14 cellular contexts compared by ENCODE assay signal in the genomic region with DNA sequence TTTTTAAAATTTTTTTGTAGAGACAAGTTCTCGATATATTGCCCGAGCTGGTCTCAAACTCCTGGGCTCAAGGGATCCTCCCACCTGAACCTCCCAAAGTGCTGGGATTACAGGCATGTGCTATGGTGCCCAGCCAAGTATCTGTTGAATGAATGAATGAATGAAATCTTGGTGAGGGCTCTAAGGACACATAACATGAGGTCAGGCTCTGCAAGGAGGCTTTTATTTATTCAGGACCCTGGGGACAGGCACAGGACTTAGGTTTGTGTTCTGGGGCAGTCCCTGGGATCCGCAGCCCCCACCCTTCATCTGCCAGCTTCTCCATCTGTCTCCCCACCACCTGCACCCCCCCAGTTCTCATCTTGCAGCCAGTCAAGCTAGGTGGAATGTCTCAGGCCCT. TPM values are rescaled to one million over a fixed set of nuclear protein-coding genes. Genes with fewer than 3 reads are reported as not detected.
DNase-seq lines count a peak whose midpoint lies in the region; ATAC-seq, FAIRE-seq and TF ChIP-seq lines count a peak whose summit lies in the region.
"Had no signal": no experiment of that assay in that cellular context is flagged by ENCODE, and none has a peak within 500 bp of the region (broad histone marks: within the 10 kb centered on the region; RNA-seq: fewer than 3 reads in every experiment).

No MANE protein-coding gene starts in this region.

- H3K4me3 Mint-ChIP-seq in activated CD4-positive, alpha-beta T cell treated with anti-CD3 and anti-CD28 coated beads for 36 hours, result peak overlapping the region; percentile 73
- H3K4me3 Mint-ChIP-seq in stimulated activated memory B cell treated with anti-CD40 and anti-IgM and Interleukin-4, amounts not matched to agents 10 μg/mL and 1 μg/mL and 100 μg/mL, for 72 hours, result peak overlapping the region; percentile 89

- no peaks in the 10 kb centered on the region for H3K9me3 Mint-ChIP-seq in activated CD4-positive, alpha-beta T cell treated with anti-CD3 and anti-CD28 coated beads for 36 hours (ENCODE audit: low read depth)
- no peaks in the 10 kb centered on the region for H3K9me3 Mint-ChIP-seq in stimulated activated memory B cell treated with anti-CD40 and anti-IgM and Interleukin-4, amounts not matched to agents 10 μg/mL and 1 μg/mL and 100 μg/mL, for 72 hours

- peaks cover 38% of the 10 kb centered on the region for H3K36me3 Mint-ChIP-seq in activated CD4-positive, alpha-beta T cell treated with anti-CD3 and anti-CD28 coated beads for 36 hours (ENCODE audit: low read depth)
- peaks cover 55% of the 10 kb centered on the region for H3K36me3 Mint-ChIP-seq in stimulated activated memory B cell treated with anti-CD40 and anti-IgM and Interleukin-4, amounts not matched to agents 10 μg/mL and 1 μg/mL and 100 μg/mL, for 72 hours

- intact Hi-C loops in activated CD4-positive, alpha-beta T cell treated with anti-CD3 and anti-CD28 coated beads for 36 hours (cut with DNase I, micrococcal nuclease), result loop anchor here in 1 of 2 experiments (5.0 kb wide), 1 partner anchor 167 kb away; a partner anchor contains a TSS
- intact Hi-C loops in OCI-LY7 (cut with micrococcal nuclease; ENCODE audit: unreplicated experiment), result no loop called here
- intact Hi-C loops in esophagus squamous epithelium (cut with DNase I), result loop anchor here (5.0 kb wide), 1 partner anchor 42 kb away; a partner anchor contains a TSS

- no peaks in the 10 kb centered on the region for H3K79me2 ChIP-seq in OCI-LY7 (ENCODE audit: insufficient read depth, low read depth, low read length)

- CTCF ChIA-PET in activated CD4-positive, alpha-beta T cell treated with anti-CD3 and anti-CD28 coated beads for 36 hours (lab: Charles Lee), result interaction anchor here (0.6 to 14.4 kb wide), 9 partner anchors 8 to 114 kb away, joined by 3 to 206 read pairs (median 4); a partner anchor contains a TSS
- CTCF ChIA-PET in OCI-LY7 (lab: Charles Lee; ENCODE audit: unreplicated experiment), result interaction anchor here (0.6 kb wide), 1 partner anchor 39 kb away, joined by 3 read pairs; no protein-coding TSS in a partner anchor

- peaks cover 58% of the 10 kb centered on the region for H3K4me1 ChIP-seq in OCI-LY7 (ENCODE audit: insufficient read depth, low read length, poor library complexity, severe bottlenecking)
- peaks cover 24 to 81% (median 45%) of the 10 kb centered on the region in 3 donors for H3K4me1 ChIP-seq in esophagus squamous epithelium

- no peak for TF ChIP-seq POLR2A in esophagus squamous epithelium (IDR thresholded peaks at IDR 0.05)
- TF ChIP-seq POLR2A in GM12892 (IDR thresholded peaks at IDR 0.05; ENCODE audit: low read depth, low read length), result no peak

- H3K9me3 ChIP-seq in OCI-LY7 (ENCODE audit: low read length) (no peaks in the 10 kb centered on the region), esophagus squamous epithelium (no peaks in the 10 kb centered on the region)
- H3K9me3 ChIP-seq: A549, thyroid gland had no signal

- peak overlapping the region; percentile 94 for H3K27ac Mint-ChIP-seq in activated CD4-positive, alpha-beta T cell treated with anti-CD3 and anti-CD28 coated beads for 36 hours
- H3K27ac Mint-ChIP-seq in stimulated activated memory B cell treated with anti-CD40 and anti-IgM and Interleukin-4, amounts not matched to agents 10 μg/mL and 1 μg/mL and 100 μg/mL, for 72 hours, result peak overlapping the region; percentile 95

- peak overlapping the region; percentile 69 for H3K4me2 ChIP-seq in OCI-LY7 (ENCODE audit: low read length)
- H3K4me2 ChIP-seq: A549 had no signal

- in situ Hi-C loops in brain microvascular endothelial cell (cut with HindIII; ENCODE audit: low pct_ligation_motif_present, low sequenced_read_pairs), result no loop called here

- H3K4me3 ChIP-seq in OCI-LY7 (ENCODE audit: low read depth, low read length, poor library complexity, severe bottlenecking), result no peak overlapping the region
- H3K4me3 ChIP-seq in esophagus squamous epithelium, result no peak overlapping the region
- no peak overlapping the region for H3K4me3 ChIP-seq in brain microvascular endothelial cell (ENCODE audit: low read depth, low read length)
- H3K4me3 ChIP-seq: A549, thyroid gland had no signal

- TF ChIP-seq CTCF in OCI-LY7 (conservative IDR thresholded peaks at IDR 0.05; ENCODE audit: low read length), result no peak
- TF ChIP-seq CTCF in esophagus squamous epithelium (IDR thresholded peaks at IDR 0.05), result no peak
- no peak for TF ChIP-seq CTCF in brain microvascular endothelial cell (IDR thresholded peaks at IDR 0.05; ENCODE audit: low read depth, low read length, missing control alignments)

- H3K27ac ChIP-seq in OCI-LY7 (ENCODE audit: low read depth, low read length, poor library complexity, severe bottlenecking), result peak overlapping the region; percentile 49
- peak overlapping the region in 3 of 4 donors; percentile 63 to 73 (median 69) for H3K27ac ChIP-seq in esophagus squamous epithelium
- no peak overlapping the region for H3K27ac ChIP-seq in brain microvascular endothelial cell
- H3K27ac ChIP-seq: A549 had no signal

- BruUV-seq in OCI-LY7 (replicated peaks; lab: Mats Ljungman, UMichigan), result no TSS peak

- H3K36me3 ChIP-seq in OCI-LY7 (ENCODE audit: insufficient read depth, low read length) (no peaks in the 10 kb centered on the region), esophagus squamous epithelium (no peaks in the 10 kb centered on the region), brain microvascular endothelial cell (replicated peaks) (no peaks in the 10 kb centered on the region)
- H3K36me3 ChIP-seq: thyroid gland had no signal

- no peaks in the 10 kb centered on the region for H4K20me1 ChIP-seq in OCI-LY7 (ENCODE audit: insufficient read depth, low read length)

- DNase-seq in activated CD4-positive, alpha-beta T cell treated with anti-CD3 and anti-CD28 coated beads for 36 hours, result no peak
- DNase-seq in activated CD4-positive, alpha-beta T cell treated with anti-CD3 and anti-CD28 coated beads, Interleukin-2, amount 50 U/mL, for 48 hours, result no peak
- DNase-seq in OCI-LY7 (ENCODE audit: low spot score) (no peak), esophagus squamous epithelium (lab: John Stamatoyannopoulos, UW) (no peak), brain microvascular endothelial cell (no peak), GM12892 (ENCODE audit: insufficient read length) (no peak)
- DNase-seq: mesendoderm, MM.1S, retina, thyroid gland had no signal

- H2AFZ ChIP-seq in OCI-LY7 (ENCODE audit: low read length), result peak overlapping the region; percentile 83; the same call in 1 of the 2 replicates

- H3K27me3 Mint-ChIP-seq in activated CD4-positive, alpha-beta T cell treated with anti-CD3 and anti-CD28 coated beads for 36 hours, result no peaks in the 10 kb centered on the region
- no peaks in the 10 kb centered on the region for H3K27me3 Mint-ChIP-seq in stimulated activated memory B cell treated with anti-CD40 and anti-IgM and Interleukin-4, amounts not matched to agents 10 μg/mL and 1 μg/mL and 100 μg/mL, for 72 hours

- H3K4me1 Mint-ChIP-seq in activated CD4-positive, alpha-beta T cell treated with anti-CD3 and anti-CD28 coated beads for 36 hours, result peaks cover 77% of the 10 kb centered on the region
- H3K4me1 Mint-ChIP-seq in stimulated activated memory B cell treated with anti-CD40 and anti-IgM and Interleukin-4, amounts not matched to agents 10 μg/mL and 1 μg/mL and 100 μg/mL, for 72 hours, result peaks cover 77% of the 10 kb centered on the region

- H3K9me2 ChIP-seq in OCI-LY7 (ENCODE audit: insufficient read depth, low read length), result no peaks in the 10 kb centered on the region

- peaks cover 0 to 16% (median 0%) of the 10 kb centered on the region in 4 donors for H3K27me3 ChIP-seq in esophagus squamous epithelium
- H3K27me3 ChIP-seq in brain microvascular endothelial cell (replicated peaks), result no peaks in the 10 kb centered on the region
- H3K27me3 ChIP-seq: thyroid gland had no signal

- 74% methylated on average over 3 of the region's 3 CpGs; no CpG with 5 or more reads in 1 of the 2 donors for WGBS in esophagus squamous epithelium, 2 donors

- no peak for FAIRE-seq in GM12892 (lab: Jason Lieb, UNC)
- FAIRE-seq: A549 had no signal

- ATAC-seq in activated CD4-positive, alpha-beta T cell treated with anti-CD3 and anti-CD28 coated beads for 36 hours, result no peak
- ATAC-seq in stimulated activated memory B cell treated with anti-CD40 and anti-IgM and Interleukin-4, amounts not matched to agents 10 μg/mL and 1 μg/mL and 100 μg/mL, for 72 hours, result no peak
- ATAC-seq in GM21576 (IDR thresholded peaks at IDR 0.05; ENCODE audit: unreplicated experiment), result no peak
- ATAC-seq: A549 had no signal

- POLR2A ChIA-PET in activated CD4-positive, alpha-beta T cell treated with anti-CD3 and anti-CD28 coated beads for 36 hours (lab: Charles Lee), result interaction anchor here (0.8 to 1.0 kb wide), 4 partner anchors 8 to 22 kb away, joined by 3 to 4 read pairs (median 3); no protein-coding TSS in a partner anchor
- POLR2A ChIA-PET in OCI-LY7 (lab: Charles Lee), result interaction anchor here (1.4 kb wide), 1 partner anchor 11 kb away, joined by 6 read pairs; no protein-coding TSS in a partner anchor

RNA-seq across cellular contexts. Expression of a gene that starts 4.6 kb away (rescaled TPM):
- 10 to 100 TPM; 40.1 to 41.0 TPM for total RNA-seq in activated CD4-positive, alpha-beta T cell treated with anti-CD3 and anti-CD28 coated beads for 36 hours
- total RNA-seq in OCI-LY7 (2014; rRNA removed; shearing (Covaris generic)), result 0.25 and 0.26 TPM in 2 replicates
- total RNA-seq in OCI-LY7 (2022), result not detected in 2 replicates
- 1 to 10 TPM in 2 of 4 donors, under 1 TPM in 1, not detected in 1; 0.57 to 3.0 (median 1.1) TPM for total RNA-seq in esophagus squamous epithelium
- 13.5 TPM for polyA plus RNA-seq in GM12892 (2012; ENCODE audit: missing spikeins)

RNA-seq across cellular contexts. Expression of a gene that starts 15.7 kb away (rescaled TPM):
- total RNA-seq in activated CD4-positive, alpha-beta T cell treated with anti-CD3 and anti-CD28 coated beads for 36 hours, result 10 to 100 TPM; 13.8 to 17.4 TPM
- not detected in 2 replicates for total RNA-seq in OCI-LY7 (2014; rRNA removed; shearing (Covaris generic))
- total RNA-seq in OCI-LY7 (2022), result not detected in 2 replicates
- not detected for total RNA-seq in esophagus squamous epithelium
- 21.2 TPM for polyA plus RNA-seq in GM12892 (2012; ENCODE audit: missing spikeins)
- total RNA-seq: epithelial cell of proximal tubule, thyroid gland had no signal
- polyA plus RNA-seq: A549 had no signal

RNA-seq across cellular contexts. Expression of a gene that starts 19.1 kb away (rescaled TPM):
- total RNA-seq in activated CD4-positive, alpha-beta T cell treated with anti-CD3 and anti-CD28 coated beads for 36 hours, result 100 to 1,000 TPM; 493 to 631 TPM
- 175 and 205 TPM in 2 replicates for total RNA-seq in OCI-LY7 (2014; rRNA removed; shearing (Covaris generic))
- total RNA-seq in OCI-LY7 (2022) (198 and 246 TPM in 2 replicates), esophagus squamous epithelium (100 to 1,000 TPM in 1 of 4 donors, 10 to 100 TPM in 3; 61.9 to 147 (median 84.6) TPM)
- 340 TPM for polyA plus RNA-seq in GM12892 (2012; ENCODE audit: missing spikeins)

RNA-seq across cellular contexts. Expression of a gene that starts 40.7 kb away (rescaled TPM):
- 1 to 10 TPM; 2.9 to 3.1 TPM for total RNA-seq in activated CD4-positive, alpha-beta T cell treated with anti-CD3 and anti-CD28 coated beads for 36 hours
- total RNA-seq in OCI-LY7 (2014; rRNA removed; shearing (Covaris generic)), result 0.10 and 0.44 TPM in 2 replicates
- not detected in 2 replicates for total RNA-seq in OCI-LY7 (2022)
- total RNA-seq in esophagus squamous epithelium, result 1 to 10 TPM in 2 of 4 donors, under 1 TPM in 2; 0.22 to 5.7 (median 1.8) TPM
- polyA plus RNA-seq in GM12892 (2012; ENCODE audit: missing spikeins), result 1.7 TPM
- total RNA-seq: epithelial cell of proximal tubule had no signal

Comparison
In these comparisons a context has a peak if more than half of its experiments do, and no peak if none do; other contexts are left out.
1. RNA of a gene that starts 4.6 kb away (total RNA-seq): 40.1 to 41.0 TPM in activated CD4-positive, alpha-beta T cell treated with anti-CD3 and anti-CD28 coated beads for 36 hours; 0.57 to 3.0 TPM in esophagus squamous epithelium and 0.25 to 0.26 TPM in OCI-LY7; every median in the first group is over 10 times any median in the second.
2. RNA of a gene that starts 15.7 kb away (total RNA-seq): 13.8 to 17.4 TPM in activated CD4-positive, alpha-beta T cell treated with anti-CD3 and anti-CD28 coated beads for 36 hours; not detected in OCI-LY7 and not detected in esophagus squamous epithelium; every median in the first group is over 10 times any median in the second.